ENCODE assay signal across 8 cellular contexts in genomic region chr3:170584585-170585007, GRCh38. TPM values are rescaled to one million over a fixed set of nuclear protein-coding genes. Genes with fewer than 3 reads are reported as not detected.
DNase-seq lines count a peak whose midpoint lies in the region; ATAC-seq and TF ChIP-seq lines count a peak whose summit lies in the region.

No MANE protein-coding gene starts in this region.

- H3K36me3 ChIP-seq in lung (ENCODE audit: control insufficient read depth in 2 of 2, insufficient read depth in 2 of 2, low read length in 2 of 2), result no peaks in the 10 kb centered on the region

- 5 to 6% methylated on average over 19 to 20 of the region's 20 CpGs for WGBS in lung, 2 donors

- POLR2A ChIA-PET in activated CD4-positive, alpha-beta T cell treated with anti-CD3 and anti-CD28 coated beads, Interleukin-2, amount 10 ng/mL, durations not matched to agents 7 days and 5 days (lab: Charles Lee), result no interaction called here

- peaks cover 2% of the 10 kb centered on the region for H3K36me3 Mint-ChIP-seq in activated CD4-positive, alpha-beta T cell treated with anti-CD3 and anti-CD28 coated beads, Interleukin-2, amount 10 ng/mL, durations not matched to agents 7 days and 5 days (ENCODE audit: low read depth)
- H3K36me3 Mint-ChIP-seq in effector memory CD8-positive, alpha-beta T cell (ENCODE audit: insufficient read depth), result no peaks in the 10 kb centered on the region

- no peak overlapping the region for H3K27ac Mint-ChIP-seq in activated CD4-positive, alpha-beta T cell treated with anti-CD3 and anti-CD28 coated beads, Interleukin-2, amount 10 ng/mL, durations not matched to agents 7 days and 5 days
- H3K27ac Mint-ChIP-seq in effector memory CD8-positive, alpha-beta T cell, result no peak overlapping the region

- H3K9me3 Mint-ChIP-seq in activated CD4-positive, alpha-beta T cell treated with anti-CD3 and anti-CD28 coated beads, Interleukin-2, amount 10 ng/mL, durations not matched to agents 7 days and 5 days, result no peaks in the 10 kb centered on the region
- peaks cover 0 to 6% of the 10 kb centered on the region in 2 donors for H3K9me3 Mint-ChIP-seq in effector memory CD8-positive, alpha-beta T cell

- no peak overlapping the region for H3K4me3 Mint-ChIP-seq in activated CD4-positive, alpha-beta T cell treated with anti-CD3 and anti-CD28 coated beads, Interleukin-2, amount 10 ng/mL, durations not matched to agents 7 days and 5 days
- H3K4me3 Mint-ChIP-seq in effector memory CD8-positive, alpha-beta T cell, result no peak overlapping the region

- no peak for ATAC-seq in effector memory CD8-positive, alpha-beta T cell (replicated peaks)
- peak; percentile 47 for ATAC-seq in lung (ENCODE audit: insufficient read depth, low FRiP score)
- ATAC-seq in GM21515 (IDR thresholded peaks at IDR 0.05; ENCODE audit: unreplicated experiment), result no peak
- ATAC-seq in GM19035 (IDR thresholded peaks at IDR 0.05; ENCODE audit: unreplicated experiment), result no peak

- peaks cover 45% of the 10 kb centered on the region for H3K27me3 Mint-ChIP-seq in activated CD4-positive, alpha-beta T cell treated with anti-CD3 and anti-CD28 coated beads, Interleukin-2, amount 10 ng/mL, durations not matched to agents 7 days and 5 days
- peaks cover 51 to 77% of the 10 kb centered on the region in 2 donors for H3K27me3 Mint-ChIP-seq in effector memory CD8-positive, alpha-beta T cell

- no peak overlapping the region for H3K27ac ChIP-seq in lung (ENCODE audit: low read depth in 1 of 2, low read length in 1 of 2)

- H3K4me1 ChIP-seq in lung (ENCODE audit: control insufficient read depth in 2 of 2, insufficient read depth in 2 of 2, low read length in 2 of 2), result peaks cover 0 to 7% of the 10 kb centered on the region in 2 donors

- peak; percentile 85 for DNase-seq in Daoy (ENCODE audit: low read depth)
- peak; percentile 26 for DNase-seq in Jurkat, Clone E6-1 (ENCODE audit: low read depth, low spot score)
- peak; percentile 67 for DNase-seq in activated CD4-positive, alpha-beta T cell treated with anti-CD3 and anti-CD28 coated beads, Interleukin-2, amount 10 ng/mL, durations not matched to agents 7 days and 5 days
- DNase-seq in effector memory CD8-positive, alpha-beta T cell, result peak in 2 of 3 experiments; percentile 4 to 6
- DNase-seq in lung (ENCODE audit: low spot score), result peak; percentile 56
- peak; percentile 23 for DNase-seq in stimulated activated naive CD4-positive, alpha-beta T cell treated with Interleukin-2 at 50 U/mL for 16 hours (lab: John Stamatoyannopoulos, UW)

- H3K4me1 Mint-ChIP-seq in activated CD4-positive, alpha-beta T cell treated with anti-CD3 and anti-CD28 coated beads, Interleukin-2, amount 10 ng/mL, durations not matched to agents 7 days and 5 days, result no peaks in the 10 kb centered on the region
- peaks cover 0 to 2% of the 10 kb centered on the region in 2 donors for H3K4me1 Mint-ChIP-seq in effector memory CD8-positive, alpha-beta T cell (ENCODE audit: low read depth in 2 of 2)

- H3K4me3 ChIP-seq in Jurkat, Clone E6-1 (ENCODE audit: low read length), result no peak overlapping the region
- H3K4me3 ChIP-seq in lung, result no peak overlapping the region

- CTCF ChIA-PET in activated CD4-positive, alpha-beta T cell treated with anti-CD3 and anti-CD28 coated beads, Interleukin-2, amount 10 ng/mL, durations not matched to agents 7 days and 5 days (lab: Charles Lee), result interaction anchor here (0.9 kb wide), 1 partner anchor 13 kb away, joined by 4 read pairs; no protein-coding TSS in a partner anchor

- no peak for TF ChIP-seq CTCF in lung (IDR thresholded peaks at IDR 0.05; ENCODE audit: control extremely low read depth, extremely low read depth)

- peaks cover 0 to 13% of the 10 kb centered on the region in 2 donors for H3K9me3 ChIP-seq in lung (ENCODE audit: control insufficient read depth in 2 of 2, insufficient read depth in 1 of 2, low read length in 1 of 2)

- peaks cover 10% of the 10 kb centered on the region for H3K27me3 ChIP-seq in lung (ENCODE audit: control insufficient read depth, insufficient read depth)

RNA-seq across cellular contexts. Expression of gene SLC7A14, which starts 1.3 kb away (rescaled TPM):
- total RNA-seq in Daoy (2014; rRNA removed; shearing (Covaris generic)), result 0.17 and 0.18 TPM in 2 replicates
- not detected for polyA plus RNA-seq in Jurkat, Clone E6-1 (2012; ENCODE audit: insufficient read depth, insufficient read length)
- not detected for total RNA-seq in activated CD4-positive, alpha-beta T cell treated with anti-CD3 and anti-CD28 coated beads, Interleukin-2, amount 10 ng/mL, durations not matched to agents 7 days and 5 days
- under 1 TPM; 0.03 to 0.06 TPM for total RNA-seq in lung
- polyA plus RNA-seq in lung, result under 1 TPM in 1 of 2 donors, not detected in 1; 0.01 TPM

Comparison
In these comparisons a context has a peak if more than half of its experiments do, and no peak if none do; other contexts are left out.
1. DNase-seq: peak in every context shown above with its lines; median percentile 85 in Daoy; 67 in activated CD4-positive, alpha-beta T cell treated with anti-CD3 and anti-CD28 coated beads, Interleukin-2, amount 10 ng/mL, durations not matched to agents 7 days and 5 days; 56 in lung; 26 in Jurkat, Clone E6-1; 23 in stimulated activated naive CD4-positive, alpha-beta T cell treated with Interleukin-2 at 50 U/mL for 16 hours; 5 in effector memory CD8-positive, alpha-beta T cell.